In the genomic region with DNA sequence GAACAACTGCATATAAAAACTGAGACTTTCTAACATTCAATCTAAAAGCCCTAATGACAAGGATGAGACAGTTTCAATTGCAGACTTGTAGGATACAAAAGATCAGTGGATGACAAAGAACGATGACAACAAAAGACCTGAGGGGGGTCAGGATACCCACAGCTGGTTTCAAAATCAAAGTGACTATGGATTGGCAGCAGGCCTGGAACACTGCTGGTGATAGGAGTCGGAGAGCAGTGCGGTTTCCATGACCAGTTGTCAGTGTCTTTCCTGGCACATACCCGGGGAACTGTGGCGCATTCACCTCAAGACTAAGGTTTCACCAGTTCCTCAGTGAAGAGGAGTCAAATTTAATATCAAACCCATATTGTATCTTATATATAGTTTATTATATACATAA, we compare ENCODE assay signal across 19 cellular contexts. TPM values are rescaled to one million over a fixed set of nuclear protein-coding genes. Genes with fewer than 3 reads are reported as not detected.
DNase-seq lines count a peak whose midpoint lies in the region; ATAC-seq and TF ChIP-seq lines count a peak whose summit lies in the region.
"Had no signal": no experiment of that assay in that cellular context is flagged by ENCODE, and none has a peak within 500 bp of the region (broad histone marks: within the 10 kb centered on the region; RNA-seq: fewer than 3 reads in every experiment).

No MANE protein-coding gene starts in this region.

- H3K4me1 ChIP-seq in A673 (ENCODE audit: insufficient read depth, low read length, poor library complexity, severe bottlenecking) (peaks cover 13% of the 10 kb centered on the region), adrenal gland (replicated peaks in 1 of 2) (peaks cover 0 to 8% of the 10 kb centered on the region in 2 donors), right atrium auricular region (peaks cover 0 to 22% of the 10 kb centered on the region in 2 donors)
- H3K4me1 ChIP-seq: A549, Caco-2, SJCRH30 had no signal

- no peaks in the 10 kb centered on the region for H3K36me3 ChIP-seq in A673 (ENCODE audit: insufficient read depth, low read length, poor library complexity, severe bottlenecking)
- no peaks in the 10 kb centered on the region for H3K36me3 ChIP-seq in adrenal gland (replicated peaks in 1 of 2)
- no peaks in the 10 kb centered on the region for H3K36me3 ChIP-seq in right atrium auricular region
- H3K36me3 ChIP-seq: SJCRH30 had no signal

- CTCF ChIA-PET in A673 (lab: Charles Lee), result no interaction called here
- CTCF ChIA-PET in activated CD4-positive, alpha-beta T cell treated with anti-CD3 and anti-CD28 coated beads for 36 hours (lab: Charles Lee), result no interaction called here

- 50 to 80% (median 73%) methylated on average over 5 of the region's 5 CpGs for WGBS in adrenal gland, 4 donors

- no peak overlapping the region for H3K4me3 Mint-ChIP-seq in activated CD4-positive, alpha-beta T cell treated with anti-CD3 and anti-CD28 coated beads for 36 hours
- H3K4me3 Mint-ChIP-seq: CD14-positive monocyte had no signal

- ATAC-seq in activated CD4-positive, alpha-beta T cell treated with anti-CD3 and anti-CD28 coated beads for 36 hours, result no peak
- no peak for ATAC-seq in HG03520 (IDR thresholded peaks at IDR 0.05; ENCODE audit: unreplicated experiment)
- ATAC-seq: A549, HCT116 had no signal

- H3K27ac ChIP-seq in A673 (ENCODE audit: low read depth, low read length, poor library complexity, severe bottlenecking) (no peak overlapping the region), adrenal gland (peak overlapping the region in 1 of 5 donors; percentile 26), right atrium auricular region (peak overlapping the region in 1 of 2 donors; percentile 17)
- H3K27ac ChIP-seq: A549, SJCRH30 had no signal

- POLR2A ChIA-PET in A673 (lab: Charles Lee; ENCODE audit: low non-redundant PET), result no interaction called here
- POLR2A ChIA-PET in activated CD4-positive, alpha-beta T cell treated with anti-CD3 and anti-CD28 coated beads for 36 hours (lab: Charles Lee), result no interaction called here

- TF ChIP-seq CTCF in A673 (conservative IDR thresholded peaks at IDR 0.05; ENCODE audit: low read depth, low read length), result no peak
- no peak for TF ChIP-seq CTCF in adrenal gland (IDR thresholded peaks at IDR 0.05)
- TF ChIP-seq CTCF in right atrium auricular region (IDR thresholded peaks at IDR 0.05), result no peak

- H3K4me3 ChIP-seq in A673 (ENCODE audit: low read depth, low read length, poor library complexity, severe bottlenecking) (no peak overlapping the region), adrenal gland (no peak overlapping the region), right atrium auricular region (no peak overlapping the region)
- H3K4me3 ChIP-seq: A549, SJCRH30 had no signal

- no TSS peak for BruUV-seq in A673 (replicated peaks; lab: Mats Ljungman, UMichigan)

- H3K4me1 Mint-ChIP-seq in activated CD4-positive, alpha-beta T cell treated with anti-CD3 and anti-CD28 coated beads for 36 hours, result no peaks in the 10 kb centered on the region
- H3K4me1 Mint-ChIP-seq: CD14-positive monocyte had no signal

- H3K27me3 ChIP-seq in A673 (replicated peaks; ENCODE audit: insufficient read depth, low read depth, low read length, poor library complexity) (no peaks in the 10 kb centered on the region), adrenal gland (no peaks in the 10 kb centered on the region), right atrium auricular region (no peaks in the 10 kb centered on the region)
- H3K27me3 ChIP-seq: SJCRH30 had no signal

- H3K9me3 ChIP-seq in A673 (ENCODE audit: low read depth, low read length, poor library complexity, severe bottlenecking) (no peaks in the 10 kb centered on the region), adrenal gland (replicated peaks in 1 of 3) (no peaks in the 10 kb centered on the region), right atrium auricular region (no peaks in the 10 kb centered on the region)
- H3K9me3 ChIP-seq: A549, Caco-2, SJCRH30 had no signal

- H3K27ac Mint-ChIP-seq in activated CD4-positive, alpha-beta T cell treated with anti-CD3 and anti-CD28 coated beads for 36 hours, result no peak overlapping the region
- H3K27ac Mint-ChIP-seq: CD14-positive monocyte had no signal

- H3K36me3 Mint-ChIP-seq in activated CD4-positive, alpha-beta T cell treated with anti-CD3 and anti-CD28 coated beads for 36 hours (ENCODE audit: low read depth), result no peaks in the 10 kb centered on the region
- H3K36me3 Mint-ChIP-seq: CD14-positive monocyte had no signal

- peaks cover 7% of the 10 kb centered on the region for H3K27me3 Mint-ChIP-seq in activated CD4-positive, alpha-beta T cell treated with anti-CD3 and anti-CD28 coated beads for 36 hours

- TF ChIP-seq POLR2A in adrenal gland (IDR thresholded peaks at IDR 0.05), result no peak

- DNase-seq in A673 (ENCODE audit: low spot score), result peak; percentile 59
- DNase-seq in NCI-H345 (lab: John Stamatoyannopoulos, UW), result peak; percentile 55
- peak in 6 of 7 donors; percentile 18 to 65 (median 38) for DNase-seq in adrenal gland
- peak; percentile 60 for DNase-seq in right atrium auricular region (ENCODE audit: low spot score)
- DNase-seq in NCI-H510A (lab: John Stamatoyannopoulos, UW), result no peak
- DNase-seq in activated CD4-positive, alpha-beta T cell treated with anti-CD3 and anti-CD28 coated beads for 36 hours, result no peak
- DNase-seq: AML-193, Caco-2, DMS53, NCI-H1436, NCI-H2029, NCI-H524, RPMI8226, SW 1271 had no signal

- no peaks in the 10 kb centered on the region for H3K9me3 Mint-ChIP-seq in activated CD4-positive, alpha-beta T cell treated with anti-CD3 and anti-CD28 coated beads for 36 hours (ENCODE audit: low read depth)
- H3K9me3 Mint-ChIP-seq: CD14-positive monocyte had no signal

- intact Hi-C loops in A673 (cut with micrococcal nuclease; ENCODE audit: unreplicated experiment), result no loop called here
- intact Hi-C loops in adrenal gland (cut with DNase I), result no loop called here
- intact Hi-C loops in activated CD4-positive, alpha-beta T cell treated with anti-CD3 and anti-CD28 coated beads for 36 hours (cut with DNase I, micrococcal nuclease), result no loop called here

RNA-seq across cellular contexts. Expression of a gene that starts 42.0 kb away (rescaled TPM):
- total RNA-seq in A673 (2021), result 4.4 and 4.8 TPM in 2 replicates
- total RNA-seq in adrenal gland, result 10 to 100 TPM; 15.9 to 51.9 (median 22.3) TPM
- polyA plus RNA-seq in adrenal gland, result 10 to 100 TPM in 1 of 3 donors, 1 to 10 TPM in 2; 4.6 to 28.6 (median 8.5) TPM
- 10 to 100 TPM; 10.6 to 12.5 TPM for total RNA-seq in right atrium auricular region
- 1 to 10 TPM; 1.4 to 1.6 TPM for total RNA-seq in activated CD4-positive, alpha-beta T cell treated with anti-CD3 and anti-CD28 coated beads for 36 hours
- total RNA-seq: Caco-2, SJCRH30 had no signal

RNA-seq across cellular contexts. Expression of a gene that starts 58.7 kb away (rescaled TPM):
- total RNA-seq in A673 (2021) (0.13 and 0.35 TPM in 2 replicates), adrenal gland (under 1 TPM in 4 of 8 donors, not detected in 4; 0.10 to 0.28 (median 0.11) TPM), right atrium auricular region (under 1 TPM; 0.16 to 0.22 TPM)
- under 1 TPM in 2 of 3 donors, not detected in 1; 0.10 to 0.16 TPM for polyA plus RNA-seq in adrenal gland
- total RNA-seq in activated CD4-positive, alpha-beta T cell treated with anti-CD3 and anti-CD28 coated beads for 36 hours, result under 1 TPM; 0.51 to 0.64 TPM
- total RNA-seq: SJCRH30 had no signal
- polyA plus RNA-seq: CD14-positive monocyte had no signal

Comparison
In these comparisons a context has a peak if more than half of its experiments do, and no peak if none do; other contexts are left out.
1. DNase-seq: peak in A673 (single experiment), NCI-H345 (single experiment), adrenal gland (6 of 7) and right atrium auricular region (single experiment); none in NCI-H510A (single experiment) and activated CD4-positive, alpha-beta T cell treated with anti-CD3 and anti-CD28 coated beads for 36 hours (single experiment).